20 cellular contexts compared by ENCODE assay signal in the genomic region with DNA sequence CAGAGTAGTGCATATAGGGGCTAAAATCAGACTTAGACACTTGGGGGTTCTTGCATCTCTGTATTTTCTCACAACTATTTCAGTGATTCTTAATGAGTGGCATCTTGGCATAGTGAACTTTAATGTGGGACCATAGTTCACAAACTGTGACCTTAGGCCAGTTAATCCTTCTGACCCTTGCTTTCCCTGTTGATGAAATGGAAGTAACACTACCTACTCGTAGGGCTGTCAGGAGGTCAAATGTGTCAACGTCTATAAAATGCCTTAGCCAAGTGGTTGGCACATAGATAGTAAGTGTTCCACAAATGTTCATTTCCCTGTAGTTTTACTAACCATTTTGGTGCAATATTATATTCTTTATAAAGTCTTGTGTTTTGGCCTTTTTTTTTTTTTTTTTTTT. TPM values are rescaled to one million over a fixed set of nuclear protein-coding genes. Genes with fewer than 3 reads are reported as not detected.
DNase-seq lines count a peak whose midpoint lies in the region; ATAC-seq and TF ChIP-seq lines count a peak whose summit lies in the region.
"Had no signal": no experiment of that assay in that cellular context is flagged by ENCODE, and none has a peak within 500 bp of the region (broad histone marks: within the 10 kb centered on the region; RNA-seq: fewer than 3 reads in every experiment).

No MANE protein-coding gene starts in this region.

- no peaks in the 10 kb centered on the region for H3K27me3 Mint-ChIP-seq in activated CD8-positive, alpha-beta T cell treated with anti-CD3 and anti-CD28 coated beads, Interleukin-2, amount 10 ng/mL, durations not matched to agents 7 days and 5 days (ENCODE audit: low read depth)

- peak; percentile 54 for ATAC-seq in Right ventricle myocardium superior (ENCODE audit: poor library complexity)
- no peak for ATAC-seq in Right ventricle myocardium inferior
- no peak for ATAC-seq in activated CD8-positive, alpha-beta T cell treated with anti-CD3 and anti-CD28 coated beads, Interleukin-2, amount 10 ng/mL, durations not matched to agents 7 days and 5 days
- ATAC-seq in left lobe of liver = peak; percentile 82
- no peak for ATAC-seq in HG02973 (IDR thresholded peaks at IDR 0.05; ENCODE audit: unreplicated experiment)

- no peak for TF ChIP-seq POLR2A in spleen (IDR thresholded peaks at IDR 0.05)

- WGBS in spleen, 5 donors = 37 to 54% (median 48%) methylated on average over 2 of the region's 2 CpGs

- H3K4me1 Mint-ChIP-seq in activated CD8-positive, alpha-beta T cell treated with anti-CD3 and anti-CD28 coated beads, Interleukin-2, amount 10 ng/mL, durations not matched to agents 7 days and 5 days (ENCODE audit: low read depth) = peaks cover 64% of the 10 kb centered on the region

- DNase-seq in Right ventricle myocardium superior = no peak
- DNase-seq in Right ventricle myocardium inferior (ENCODE audit: missing footprints) = no peak
- no peak for DNase-seq in activated CD8-positive, alpha-beta T cell treated with anti-CD3 and anti-CD28 coated beads, Interleukin-2, amount 10 ng/mL, durations not matched to agents 7 days and 5 days
- no peak for DNase-seq in left lobe of liver (ENCODE audit: low spot score)
- no peak for DNase-seq in spleen
- DNase-seq in SHP77 (lab: John Stamatoyannopoulos, UW) = no peak
- no peak for DNase-seq in epidermal melanocyte (ENCODE audit: insufficient read length, low spot score)
- DNase-seq: activated CD4-positive, alpha-beta T cell treated with anti-CD3 and anti-CD28 coated beads for 4 hours; activated T-cell treated with anti-CD3 and anti-CD28 coated beads, Interleukin-2, amount 50 U/mL, for 48 hours; amniotic stem cell; Calu3; foreskin melanocyte; Kasumi-1; NCI-H1417; retina; SJCRH30; stimulated activated CD4-positive, alpha-beta T cell treated with anti-CD3 and anti-CD28 coated beads, Interleukin-2, amount 100 ng/mL, for 24 hours; T1000 had no signal

- no peaks in the 10 kb centered on the region for H3K27me3 ChIP-seq in spleen (replicated peaks in 1 of 7)
- H3K27me3 ChIP-seq: neural progenitor cell, SJCRH30 had no signal

- peaks cover 0 to 4% (median 0%) of the 10 kb centered on the region in 6 donors for H3K36me3 ChIP-seq in spleen
- H3K36me3 ChIP-seq: SJCRH30 had no signal

- CTCF ChIA-PET in activated CD8-positive, alpha-beta T cell treated with anti-CD3 and anti-CD28 coated beads, Interleukin-2, amount 10 ng/mL, durations not matched to agents 7 days and 5 days (lab: Charles Lee) = interaction anchor here (0.9 to 1.2 kb wide), 2 partner anchors 8 to 252 kb away, joined by 3 to 4 read pairs; no protein-coding TSS in a partner anchor

- peaks cover 73 to 100% (median 96%) of the 10 kb centered on the region in 6 donors for H3K4me1 ChIP-seq in spleen
- H3K4me1 ChIP-seq: SJCRH30 had no signal

- intact Hi-C loops in Right ventricle myocardium superior (cut with DNase I) (no loop called here), Right ventricle myocardium inferior (cut with DNase I) (no loop called here), spleen (cut with DNase I; ENCODE audit: low total_unique reads) (no loop called here)

- H3K4me3 ChIP-seq in spleen = no peak overlapping the region
- H3K4me3 ChIP-seq: neural progenitor cell, SJCRH30 had no signal

- H3K9me3 Mint-ChIP-seq in activated CD8-positive, alpha-beta T cell treated with anti-CD3 and anti-CD28 coated beads, Interleukin-2, amount 10 ng/mL, durations not matched to agents 7 days and 5 days (ENCODE audit: insufficient read depth) = no peaks in the 10 kb centered on the region

- H3K27ac Mint-ChIP-seq in activated CD8-positive, alpha-beta T cell treated with anti-CD3 and anti-CD28 coated beads, Interleukin-2, amount 10 ng/mL, durations not matched to agents 7 days and 5 days = peak overlapping the region; percentile 27
- H3K27ac Mint-ChIP-seq: neural progenitor cell had no signal

- TF ChIP-seq CTCF in spleen (IDR thresholded peaks at IDR 0.05 in 8 of 11, conservative IDR thresholded peaks at IDR 0.05 in 3 of 11) = no peak

- no peak overlapping the region for H3K4me3 Mint-ChIP-seq in activated CD8-positive, alpha-beta T cell treated with anti-CD3 and anti-CD28 coated beads, Interleukin-2, amount 10 ng/mL, durations not matched to agents 7 days and 5 days
- H3K4me3 Mint-ChIP-seq: neural progenitor cell had no signal

- peaks cover 24% of the 10 kb centered on the region for H3K36me3 Mint-ChIP-seq in activated CD8-positive, alpha-beta T cell treated with anti-CD3 and anti-CD28 coated beads, Interleukin-2, amount 10 ng/mL, durations not matched to agents 7 days and 5 days (ENCODE audit: low read depth)

- no peaks in the 10 kb centered on the region for H3K9me3 ChIP-seq in spleen

- POLR2A ChIA-PET in activated CD8-positive, alpha-beta T cell treated with anti-CD3 and anti-CD28 coated beads, Interleukin-2, amount 10 ng/mL, durations not matched to agents 7 days and 5 days (lab: Charles Lee) = no interaction called here

- H3K27ac ChIP-seq in spleen = peak overlapping the region in 6 of 8 donors; percentile 11 to 68 (median 34)
- H3K27ac ChIP-seq: neural progenitor cell, SJCRH30 had no signal

RNA-seq across cellular contexts. Expression of gene DYRK1A, which starts 49.4 kb away (rescaled TPM):
- total RNA-seq in Right ventricle myocardium superior (62.7 TPM), Right ventricle myocardium inferior (63.5 TPM), left lobe of liver (21.6 TPM), spleen (100 to 1,000 TPM in 4 of 7 donors, 10 to 100 TPM in 3; 86.9 to 115 (median 101) TPM)
- 10 to 100 TPM; 83.2 to 86.1 TPM for total RNA-seq in activated CD8-positive, alpha-beta T cell treated with anti-CD3 and anti-CD28 coated beads, Interleukin-2, amount 10 ng/mL, durations not matched to agents 7 days and 5 days
- 10 to 100 TPM; 21.9 to 24.4 (median 22.7) TPM for polyA plus RNA-seq in spleen

Comparison
In these comparisons a context has a peak if more than half of its experiments do, and no peak if none do; other contexts are left out.
1. ATAC-seq: peak in Right ventricle myocardium superior (single experiment) and left lobe of liver (single experiment); none in Right ventricle myocardium inferior (single experiment), activated CD8-positive, alpha-beta T cell treated with anti-CD3 and anti-CD28 coated beads, Interleukin-2, amount 10 ng/mL, durations not matched to agents 7 days and 5 days (single experiment) and HG02973 (single experiment).